In genomic region chr6:109672204-109672603, GRCh38 we compare ENCODE assay signal across 34 cellular contexts. TPM values are rescaled to one million over a fixed set of nuclear protein-coding genes. Genes with fewer than 3 reads are reported as not detected.
DNase-seq lines count a peak whose midpoint lies in the region; ATAC-seq and TF ChIP-seq lines count a peak whose summit lies in the region.
"Had no signal": no experiment of that assay in that cellular context is flagged by ENCODE, and none has a peak within 500 bp of the region (broad histone marks: within the 10 kb centered on the region; RNA-seq: fewer than 3 reads in every experiment).

No MANE protein-coding gene starts in this region.

- H3K9me2 ChIP-seq in GM23338 (ENCODE audit: insufficient read depth) = no peaks in the 10 kb centered on the region

- H3K4me3 ChIP-seq in GM23338 = no peak overlapping the region
- H3K4me3 ChIP-seq: ascending aorta, dorsolateral prefrontal cortex, left ventricle myocardium inferior, SJCRH30, thoracic aorta, uterus had no signal

- H3K36me3 Mint-ChIP-seq in GM23338 (ENCODE audit: low read depth) (no peaks in the 10 kb centered on the region; the same call in 2 of the 3 replicates), mesothelial cell of epicardium (peaks cover 6% of the 10 kb centered on the region)
- H3K36me3 Mint-ChIP-seq in activated T-cell treated with anti-CD3 and anti-CD28 coated beads, Interleukin-2, amount 50 U/mL, for 4 hours (ENCODE audit: insufficient read depth) = peaks cover 26% of the 10 kb centered on the region

- no peaks in the 10 kb centered on the region for H3K36me3 ChIP-seq in GM23338 (ENCODE audit: insufficient read depth)
- H3K36me3 ChIP-seq: ascending aorta, BE2C, neutrophil, SJCRH30, thoracic aorta, uterus had no signal

- no peaks in the 10 kb centered on the region for H4K20me1 ChIP-seq in GM23338 (replicated peaks; ENCODE audit: insufficient read depth)

- H3K4me3 Mint-ChIP-seq in GM23338 = no peak overlapping the region
- no peak overlapping the region for H3K4me3 Mint-ChIP-seq in mesothelial cell of epicardium
- no peak overlapping the region for H3K4me3 Mint-ChIP-seq in activated T-cell treated with anti-CD3 and anti-CD28 coated beads, Interleukin-2, amount 50 U/mL, for 4 hours
- H3K4me3 Mint-ChIP-seq: activated CD4-positive, alpha-beta T cell treated with anti-CD3 and anti-CD28 coated beads, Interleukin-2, amount 10 ng/mL, durations not matched to agents 24 days and 14 days; activated naive CD8-positive, alpha-beta T cell treated with anti-CD3 and anti-CD28 coated beads for 36 hours; CD8-positive, alpha-beta T cell; naive B cell; stimulated activated naive CD8-positive, alpha-beta T cell treated with anti-CD3 and anti-CD28 coated beads, Interleukin-15, Interleukin-2, amounts not matched to agents 100 ng/mL and 50 ng/mL, for 24 hours; T-cell had no signal

- 0 out of 2 replicates have a peak overlapping the region, but pooled peaks have one; percentile 22 for H3K4me2 ChIP-seq in GM23338

- ATAC-seq in GM23338 (no peak), SK-N-SH treated with all-trans-retinoic acid at 6 μM for 48 hours (peak; percentile 49)
- no peak for ATAC-seq in activated T-cell treated with anti-CD3 and anti-CD28 coated beads, Interleukin-2, amount 50 U/mL, for 4 hours
- ATAC-seq: CD8-positive, alpha-beta T cell; right cardiac atrium; T-cell had no signal

- peaks cover 15% of the 10 kb centered on the region; the same call in 1 of the 2 replicates for H3K4me1 ChIP-seq in GM23338 (ENCODE audit: insufficient read depth)
- H3K4me1 ChIP-seq: ascending aorta, BE2C, left ventricle myocardium inferior, SJCRH30, uterus had no signal

- H3K9me3 Mint-ChIP-seq in GM23338 (no peaks in the 10 kb centered on the region), mesothelial cell of epicardium (peaks cover 4% of the 10 kb centered on the region)
- peaks cover 5% of the 10 kb centered on the region for H3K9me3 Mint-ChIP-seq in activated T-cell treated with anti-CD3 and anti-CD28 coated beads, Interleukin-2, amount 50 U/mL, for 4 hours
- H3K9me3 Mint-ChIP-seq: activated CD4-positive, alpha-beta T cell treated with anti-CD3 and anti-CD28 coated beads, Interleukin-2, amount 10 ng/mL, durations not matched to agents 24 days and 14 days; stimulated activated naive CD8-positive, alpha-beta T cell treated with anti-CD3 and anti-CD28 coated beads, Interleukin-15, Interleukin-2, amounts not matched to agents 100 ng/mL and 50 ng/mL, for 24 hours had no signal

- no peak overlapping the region; the same call in 1 of the 2 replicates for H2AFZ ChIP-seq in GM23338

- TF ChIP-seq CTCF in GM23338 (conservative IDR thresholded peaks at IDR 0.05; ENCODE audit: low read depth in 2 of 2) (no peak), mesothelial cell of epicardium (IDR thresholded peaks at IDR 0.05; ENCODE audit: unreplicated experiment) (no peak)

- no peaks in the 10 kb centered on the region for H3F3A ChIP-seq in GM23338 (replicated peaks; ENCODE audit: low read depth)

- H3K27me3 Mint-ChIP-seq in GM23338 (ENCODE audit: insufficient read depth, low read depth, poor library complexity) (no peaks in the 10 kb centered on the region), mesothelial cell of epicardium (ENCODE audit: low read depth) (no peaks in the 10 kb centered on the region)
- H3K27me3 Mint-ChIP-seq in activated T-cell treated with anti-CD3 and anti-CD28 coated beads, Interleukin-2, amount 50 U/mL, for 4 hours (ENCODE audit: low read depth) = no peaks in the 10 kb centered on the region
- H3K27me3 Mint-ChIP-seq: activated CD4-positive, alpha-beta T cell treated with anti-CD3 and anti-CD28 coated beads, Interleukin-2, amount 10 ng/mL, durations not matched to agents 24 days and 14 days; activated naive CD8-positive, alpha-beta T cell treated with anti-CD3 and anti-CD28 coated beads for 36 hours; naive B cell; stimulated activated naive CD8-positive, alpha-beta T cell treated with anti-CD3 and anti-CD28 coated beads, Interleukin-15, Interleukin-2, amounts not matched to agents 100 ng/mL and 50 ng/mL, for 24 hours; T-cell had no signal

- H3K4me1 Mint-ChIP-seq in GM23338 = peaks cover 13% of the 10 kb centered on the region
- H3K4me1 Mint-ChIP-seq in mesothelial cell of epicardium = peaks cover 18% of the 10 kb centered on the region
- H3K4me1 Mint-ChIP-seq in activated T-cell treated with anti-CD3 and anti-CD28 coated beads, Interleukin-2, amount 50 U/mL, for 4 hours (ENCODE audit: low read depth) = no peaks in the 10 kb centered on the region
- H3K4me1 Mint-ChIP-seq: activated CD4-positive, alpha-beta T cell treated with anti-CD3 and anti-CD28 coated beads, Interleukin-2, amount 10 ng/mL, durations not matched to agents 24 days and 14 days; activated naive CD8-positive, alpha-beta T cell treated with anti-CD3 and anti-CD28 coated beads for 36 hours; T-cell had no signal

- no peaks in the 10 kb centered on the region for H3K79me2 ChIP-seq in GM23338 (replicated peaks; ENCODE audit: insufficient read depth)

- H3K27ac ChIP-seq in GM23338 (ENCODE audit: low read depth) = no peak overlapping the region
- H3K27ac ChIP-seq: ascending aorta, dorsolateral prefrontal cortex, left ventricle myocardium inferior, neutrophil, SJCRH30, thoracic aorta, uterus had no signal

- DNase-seq in GM23338 (ENCODE audit: low spot score) (no peak), fibroblast of gingiva (ENCODE audit: low read depth) (peak; percentile 14), mesothelial cell of epicardium (ENCODE audit: low spot score in 2 of 2, unreplicated experiment in 2 of 2) (no peak), amygdala (lab: John Stamatoyannopoulos, UW) (no peak), DMS 273 treated with DMSO at 0.1 percent for 48 hours (lab: John Stamatoyannopoulos, UW) (no peak), NCI-H345 treated with DMSO at 0.1 percent for 48 hours (lab: John Stamatoyannopoulos, UW; ENCODE audit: unreplicated experiment) (no peak)
- no peak for DNase-seq in activated T-cell treated with anti-CD3 and anti-CD28 coated beads, Interleukin-2, amount 50 U/mL, for 4 hours
- DNase-seq: ACHN; activated CD4-positive, alpha-beta T cell treated with anti-CD3 and anti-CD28 coated beads, Interleukin-2, amount 10 ng/mL, durations not matched to agents 24 days and 14 days; activated effector memory CD4-positive, alpha-beta T cell treated with anti-CD3 and anti-CD28 coated beads, Interleukin-2, amount 50 U/mL, for 16 hours; activated naive CD8-positive, alpha-beta T cell treated with anti-CD3 and anti-CD28 coated beads for 36 hours; activated T-cell treated with anti-CD3 and anti-CD28 coated beads, Interleukin-2, amount 50 U/mL, for 1 hour; BE2C; CD8-positive, alpha-beta T cell; cerebellar nuclear complex; dorsolateral prefrontal cortex; left ventricle myocardium inferior; naive B cell; NCI-H1105; NCI-H187 treated with DMSO at 0.1 percent for 48 hours; NCI-H2171; NCI-H510A treated with DMSO at 0.1 percent for 48 hours; posterior cingulate gyrus; right cardiac atrium; RPMI8226; SJCRH30; stimulated activated CD8-positive, alpha-beta memory T cell treated with anti-CD3 and anti-CD28 coated beads, Interleukin-4, amount 100 ng/mL, for 48 hours; T-cell; uterus had no signal

- H3K27ac Mint-ChIP-seq in GM23338 = peak overlapping the region; percentile 63; the same call in 1 of the 2 replicates
- H3K27ac Mint-ChIP-seq in mesothelial cell of epicardium = peak overlapping the region; percentile 68
- H3K27ac Mint-ChIP-seq: activated CD4-positive, alpha-beta T cell treated with anti-CD3 and anti-CD28 coated beads, Interleukin-2, amount 10 ng/mL, durations not matched to agents 24 days and 14 days; activated naive CD8-positive, alpha-beta T cell treated with anti-CD3 and anti-CD28 coated beads for 36 hours; CD8-positive, alpha-beta T cell; stimulated activated naive CD8-positive, alpha-beta T cell treated with anti-CD3 and anti-CD28 coated beads, Interleukin-15, Interleukin-2, amounts not matched to agents 100 ng/mL and 50 ng/mL, for 24 hours; T-cell had no signal

- no peaks in the 10 kb centered on the region for H3K27me3 ChIP-seq in GM23338 (ENCODE audit: insufficient read depth)
- H3K27me3 ChIP-seq: ascending aorta, BE2C, dorsolateral prefrontal cortex, neutrophil, SJCRH30, uterus had no signal

TF ChIP-seq in GM23338, 12 proteins besides CTCF, POLR2A, EP300 and RAD21:
- TF ChIP-seq POLR2AphosphoS5 (IDR thresholded peaks at IDR 0.05; ENCODE audit: low read depth) = no peak

TF ChIP-seq in SK-N-SH treated with all-trans-retinoic acid at 6 μM for 48 hours, 23 proteins besides CTCF, POLR2A, EP300 and RAD21 (continues in another document):
- TF ChIP-seq CREB5 (CRISPR knock-in tag; IDR thresholded peaks at IDR 0.05; ENCODE audit: low read depth) (no peak), CSDC2 (CRISPR knock-in tag; IDR thresholded peaks at IDR 0.05) (no peak), ZC3H10 (CRISPR knock-in tag; IDR thresholded peaks at IDR 0.05) (no peak), ISL1 (CRISPR knock-in tag; IDR thresholded peaks at IDR 0.05) (no peak), ZNF565 (CRISPR knock-in tag; conservative IDR thresholded peaks at IDR 0.05; ENCODE audit: low read depth) (no peak)

RNA-seq across cellular contexts. Expression of gene AK9, which starts 18.8 kb away (rescaled TPM):
- total RNA-seq in GM23338 (2014; rRNA removed; shearing (Covaris generic)) = 2.0 and 5.0 TPM in 2 replicates
- polyA plus RNA-seq in GM23338 (2016; fragmentation: Nextera tagmentation; extraction: Ambion mirVana) = 5.5 and 6.4 TPM in 2 replicates
- total RNA-seq in mesothelial cell of epicardium = 6.7 to 7.8 TPM (median 7.3 TPM) in 3 replicates
- total RNA-seq in activated T-cell treated with anti-CD3 and anti-CD28 coated beads, Interleukin-2, amount 50 U/mL, for 4 hours = 1 to 10 TPM; 2.0 to 2.5 (median 2.1) TPM

RNA-seq across cellular contexts. Expression of gene FIG4, which starts 18.9 kb away (rescaled TPM):
- total RNA-seq in GM23338 (2014; rRNA removed; shearing (Covaris generic)) = 12.7 and 16.9 TPM in 2 replicates
- 6.7 and 7.0 TPM in 2 replicates for polyA plus RNA-seq in GM23338 (2016; fragmentation: Nextera tagmentation; extraction: Ambion mirVana)
- 23.3 to 28.3 TPM (median 24.5 TPM) in 3 replicates for total RNA-seq in mesothelial cell of epicardium
- 1 to 10 TPM; 5.4 to 6.4 (median 5.9) TPM for total RNA-seq in activated T-cell treated with anti-CD3 and anti-CD28 coated beads, Interleukin-2, amount 50 U/mL, for 4 hours
